ENCODE assay signal across 1 cellular context in the genomic region with DNA sequence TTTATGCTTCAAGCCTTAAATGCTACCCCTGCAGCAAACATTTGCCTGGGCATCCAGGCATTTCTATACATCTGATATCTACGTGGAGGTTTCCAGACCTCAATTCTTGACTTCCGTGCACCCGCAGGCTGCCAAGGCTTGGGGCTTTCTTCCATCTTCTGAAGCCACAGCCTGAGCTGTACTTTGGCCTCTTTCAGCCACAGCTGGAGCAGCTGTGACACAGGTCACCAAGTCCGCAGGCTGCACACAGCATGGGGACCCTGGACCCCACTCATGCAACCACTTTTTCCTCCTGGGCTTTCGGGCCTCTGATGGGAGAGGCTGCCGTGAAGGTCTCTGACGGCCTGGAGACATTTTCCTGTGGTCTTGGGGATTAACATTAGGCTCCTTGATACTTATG.
TF ChIP-seq lines count a peak whose summit lies in the region.

No MANE protein-coding gene starts in this region.

TF ChIP-seq in HepG2, 621 proteins besides CTCF, POLR2A, EP300 and RAD21 (continued from another document):
- TF ChIP-seq RBFOX2 (IDR thresholded peaks at IDR 0.05; ENCODE audit: low read depth, low read length) (no peak), IRX3 (CRISPR knock-in tag; IDR thresholded peaks at IDR 0.05; ENCODE audit: borderline replicate concordance, low read depth) (no peak), SRSF1 (optimal IDR thresholded peaks at IDR 0.05; ENCODE audit: low read depth, low read length) (no peak)
- TF ChIP-seq, protein P1, sequence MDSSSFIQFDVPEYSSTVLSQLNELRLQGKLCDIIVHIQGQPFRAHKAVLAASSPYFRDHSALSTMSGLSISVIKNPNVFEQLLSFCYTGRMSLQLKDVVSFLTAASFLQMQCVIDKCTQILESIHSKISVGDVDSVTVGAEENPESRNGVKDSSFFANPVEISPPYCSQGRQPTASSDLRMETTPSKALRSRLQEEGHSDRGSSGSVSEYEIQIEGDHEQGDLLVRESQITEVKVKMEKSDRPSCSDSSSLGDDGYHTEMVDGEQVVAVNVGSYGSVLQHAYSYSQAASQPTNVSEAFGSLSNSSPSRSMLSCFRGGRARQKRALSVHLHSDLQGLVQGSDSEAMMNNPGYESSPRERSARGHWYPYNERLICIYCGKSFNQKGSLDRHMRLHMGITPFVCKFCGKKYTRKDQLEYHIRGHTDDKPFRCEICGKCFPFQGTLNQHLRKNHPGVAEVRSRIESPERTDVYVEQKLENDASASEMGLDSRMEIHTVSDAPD (CRISPR knock-in tag; IDR thresholded peaks at IDR 0.05), result no peak
- TF ChIP-seq, protein P2, sequence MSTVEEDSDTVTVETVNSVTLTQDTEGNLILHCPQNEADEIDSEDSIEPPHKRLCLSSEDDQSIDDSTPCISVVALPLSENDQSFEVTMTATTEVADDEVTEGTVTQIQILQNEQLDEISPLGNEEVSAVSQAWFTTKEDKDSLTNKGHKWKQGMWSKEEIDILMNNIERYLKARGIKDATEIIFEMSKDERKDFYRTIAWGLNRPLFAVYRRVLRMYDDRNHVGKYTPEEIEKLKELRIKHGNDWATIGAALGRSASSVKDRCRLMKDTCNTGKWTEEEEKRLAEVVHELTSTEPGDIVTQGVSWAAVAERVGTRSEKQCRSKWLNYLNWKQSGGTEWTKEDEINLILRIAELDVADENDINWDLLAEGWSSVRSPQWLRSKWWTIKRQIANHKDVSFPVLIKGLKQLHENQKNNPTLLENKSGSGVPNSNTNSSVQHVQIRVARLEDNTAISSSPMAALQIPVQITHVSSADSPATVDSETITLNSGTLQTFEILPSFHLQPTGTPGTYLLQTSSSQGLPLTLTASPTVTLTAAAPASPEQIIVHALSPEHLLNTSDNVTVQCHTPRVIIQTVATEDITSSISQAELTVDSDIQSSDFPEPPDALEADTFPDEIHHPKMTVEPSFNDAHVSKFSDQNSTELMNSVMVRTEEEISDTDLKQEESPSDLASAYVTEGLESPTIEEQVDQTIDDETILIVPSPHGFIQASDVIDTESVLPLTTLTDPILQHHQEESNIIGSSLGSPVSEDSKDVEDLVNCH (CRISPR knock-in tag; IDR thresholded peaks at IDR 0.05), result no peak
- TF ChIP-seq, protein P3, sequence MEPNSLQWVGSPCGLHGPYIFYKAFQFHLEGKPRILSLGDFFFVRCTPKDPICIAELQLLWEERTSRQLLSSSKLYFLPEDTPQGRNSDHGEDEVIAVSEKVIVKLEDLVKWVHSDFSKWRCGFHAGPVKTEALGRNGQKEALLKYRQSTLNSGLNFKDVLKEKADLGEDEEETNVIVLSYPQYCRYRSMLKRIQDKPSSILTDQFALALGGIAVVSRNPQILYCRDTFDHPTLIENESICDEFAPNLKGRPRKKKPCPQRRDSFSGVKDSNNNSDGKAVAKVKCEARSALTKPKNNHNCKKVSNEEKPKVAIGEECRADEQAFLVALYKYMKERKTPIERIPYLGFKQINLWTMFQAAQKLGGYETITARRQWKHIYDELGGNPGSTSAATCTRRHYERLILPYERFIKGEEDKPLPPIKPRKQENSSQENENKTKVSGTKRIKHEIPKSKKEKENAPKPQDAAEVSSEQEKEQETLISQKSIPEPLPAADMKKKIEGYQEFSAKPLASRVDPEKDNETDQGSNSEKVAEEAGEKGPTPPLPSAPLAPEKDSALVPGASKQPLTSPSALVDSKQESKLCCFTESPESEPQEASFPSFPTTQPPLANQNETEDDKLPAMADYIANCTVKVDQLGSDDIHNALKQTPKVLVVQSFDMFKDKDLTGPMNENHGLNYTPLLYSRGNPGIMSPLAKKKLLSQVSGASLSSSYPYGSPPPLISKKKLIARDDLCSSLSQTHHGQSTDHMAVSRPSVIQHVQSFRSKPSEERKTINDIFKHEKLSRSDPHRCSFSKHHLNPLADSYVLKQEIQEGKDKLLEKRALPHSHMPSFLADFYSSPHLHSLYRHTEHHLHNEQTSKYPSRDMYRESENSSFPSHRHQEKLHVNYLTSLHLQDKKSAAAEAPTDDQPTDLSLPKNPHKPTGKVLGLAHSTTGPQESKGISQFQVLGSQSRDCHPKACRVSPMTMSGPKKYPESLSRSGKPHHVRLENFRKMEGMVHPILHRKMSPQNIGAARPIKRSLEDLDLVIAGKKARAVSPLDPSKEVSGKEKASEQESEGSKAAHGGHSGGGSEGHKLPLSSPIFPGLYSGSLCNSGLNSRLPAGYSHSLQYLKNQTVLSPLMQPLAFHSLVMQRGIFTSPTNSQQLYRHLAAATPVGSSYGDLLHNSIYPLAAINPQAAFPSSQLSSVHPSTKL (CRISPR knock-in tag; IDR thresholded peaks at IDR 0.05), result 0 out of 2 replicates have a peak, but pooled peaks have one; percentile 19
